In the genomic region with DNA sequence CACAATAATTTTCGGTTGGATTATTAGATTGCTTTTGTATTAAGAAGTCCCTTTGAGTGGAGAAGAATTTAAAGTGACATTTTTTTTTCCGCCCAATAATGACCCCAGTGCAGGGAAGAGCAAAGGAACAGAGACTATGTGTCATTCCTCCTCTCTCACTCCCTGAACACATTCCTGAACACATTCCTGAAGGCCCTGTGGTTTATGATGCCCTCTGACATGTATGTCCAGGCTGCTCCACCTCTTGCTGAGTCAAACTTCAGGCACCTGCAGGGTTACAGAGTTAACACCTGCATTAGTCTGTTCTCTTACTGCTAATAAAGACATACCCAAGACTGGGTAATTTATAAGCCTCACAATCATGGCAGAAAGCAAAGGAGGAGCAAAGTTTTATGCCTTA, we compare ENCODE assay signal across 15 cellular contexts.
DNase-seq lines count a peak whose midpoint lies in the region; ATAC-seq and TF ChIP-seq lines count a peak whose summit lies in the region.
"Had no signal": no experiment of that assay in that cellular context is flagged by ENCODE, and none has a peak within 500 bp of the region (broad histone marks: within the 10 kb centered on the region; RNA-seq: fewer than 3 reads in every experiment).

No MANE protein-coding gene starts in this region.

- no peaks in the 10 kb centered on the region for H4K20me1 ChIP-seq in hepatocyte (ENCODE audit: insufficient read depth, poor library complexity, severe bottlenecking)

- no peaks in the 10 kb centered on the region for H3K9me3 Mint-ChIP-seq in HFFc6
- no peaks in the 10 kb centered on the region for H3K9me3 Mint-ChIP-seq in stimulated activated naive CD8-positive, alpha-beta T cell treated with anti-CD3 and anti-CD28 coated beads, Interleukin-15, amount 100 ng/mL, for 72 hours

- ATAC-seq in stimulated activated naive CD8-positive, alpha-beta T cell treated with anti-CD3 and anti-CD28 coated beads, Interleukin-15, amount 100 ng/mL, for 72 hours = no peak

- H3K36me3 Mint-ChIP-seq in HFFc6 (ENCODE audit: low read depth) = no peaks in the 10 kb centered on the region

- peak overlapping the region; percentile 16; the same call in 1 of the 2 replicates for H3K4me3 Mint-ChIP-seq in HFFc6
- H3K4me3 Mint-ChIP-seq in stimulated activated naive CD8-positive, alpha-beta T cell treated with anti-CD3 and anti-CD28 coated beads, Interleukin-15, amount 100 ng/mL, for 72 hours = no peak overlapping the region

- H3K79me2 ChIP-seq in hepatocyte = no peaks in the 10 kb centered on the region

- H3K27me3 ChIP-seq in hepatocyte = no peaks in the 10 kb centered on the region
- H3K27me3 ChIP-seq: neutrophil, uterus had no signal

- no peaks in the 10 kb centered on the region for H3K9me2 ChIP-seq in hepatocyte (replicated peaks; ENCODE audit: insufficient read depth)

- no peaks in the 10 kb centered on the region for H3K36me3 ChIP-seq in hepatocyte (replicated peaks; ENCODE audit: insufficient read depth, low read depth)
- H3K36me3 ChIP-seq: neutrophil, uterus had no signal

- H3K9me3 ChIP-seq in hepatocyte (ENCODE audit: low read depth) = no peaks in the 10 kb centered on the region
- H3K9me3 ChIP-seq: neutrophil, uterus had no signal

- H3K27ac Mint-ChIP-seq in HFFc6 = no peak overlapping the region; the same call in 1 of the 2 replicates
- no peak overlapping the region for H3K27ac Mint-ChIP-seq in stimulated activated naive CD8-positive, alpha-beta T cell treated with anti-CD3 and anti-CD28 coated beads, Interleukin-15, amount 100 ng/mL, for 72 hours

- no peaks in the 10 kb centered on the region for H3K4me1 ChIP-seq in hepatocyte (ENCODE audit: insufficient read depth)
- H3K4me1 ChIP-seq: uterus had no signal

- no peak for TF ChIP-seq CTCF in HFFc6 (IDR thresholded peaks at IDR 0.05)
- no peak for TF ChIP-seq CTCF in hepatocyte (IDR thresholded peaks at IDR 0.05; ENCODE audit: poor library complexity)

- no peak overlapping the region for H3K27ac ChIP-seq in hepatocyte
- H3K27ac ChIP-seq: neutrophil, uterus had no signal

- WGBS in hepatocyte (ENCODE audit: low lambda C conversion rate, missing lambda C conversion rate) = 43% methylated on average over 2 of the region's 2 CpGs

- DNase-seq in A172 (ENCODE audit: low spot score) (peak; percentile 92), HFFc6 (peak; percentile 75), SW480 (ENCODE audit: low spot score) (peak; percentile 97), hepatocyte (ENCODE audit: low spot score) (peak; percentile 69), SKM-1 (lab: John Stamatoyannopoulos, UW; ENCODE audit: unreplicated experiment) (no peak), NCI-H69 (lab: John Stamatoyannopoulos, UW) (no peak), NCI-H748 (lab: John Stamatoyannopoulos, UW; ENCODE audit: unreplicated experiment) (no peak)
- DNase-seq in stimulated activated naive CD8-positive, alpha-beta T cell treated with anti-CD3 and anti-CD28 coated beads, Interleukin-15, amount 100 ng/mL, for 72 hours = no peak
- DNase-seq: activated naive CD4-positive, alpha-beta T cell treated with anti-CD3 and anti-CD28 coated beads, Interleukin-2, amount 50 U/mL, for 16 hours; KBM-7; kidney; stimulated activated CD8-positive, alpha-beta memory T cell treated with anti-CD3 and anti-CD28 coated beads, Interleukin-4, amount 100 ng/mL, for 48 hours; T-helper 9 cell; uterus had no signal

- no peak overlapping the region for H2AFZ ChIP-seq in hepatocyte

- no peak overlapping the region for H3K4me3 ChIP-seq in hepatocyte
- H3K4me3 ChIP-seq: uterus had no signal

- no peaks in the 10 kb centered on the region for H3K27me3 Mint-ChIP-seq in HFFc6 (ENCODE audit: insufficient read depth)
- H3K27me3 Mint-ChIP-seq in stimulated activated naive CD8-positive, alpha-beta T cell treated with anti-CD3 and anti-CD28 coated beads, Interleukin-15, amount 100 ng/mL, for 72 hours = no peaks in the 10 kb centered on the region

- H3K4me1 Mint-ChIP-seq in HFFc6 (ENCODE audit: low read depth) = peaks cover 59% of the 10 kb centered on the region
- H3K4me1 Mint-ChIP-seq in stimulated activated naive CD8-positive, alpha-beta T cell treated with anti-CD3 and anti-CD28 coated beads, Interleukin-15, amount 100 ng/mL, for 72 hours = no peaks in the 10 kb centered on the region

- no peak overlapping the region for H3K4me2 ChIP-seq in hepatocyte

Comparison
In these comparisons a context has a peak if more than half of its experiments do, and no peak if none do; other contexts are left out.
1. DNase-seq: peak in A172 (single experiment), HFFc6 (single experiment), SW480 (single experiment) and hepatocyte (single experiment); none in SKM-1 (single experiment), NCI-H69 (single experiment), stimulated activated naive CD8-positive, alpha-beta T cell treated with anti-CD3 and anti-CD28 coated beads, Interleukin-15, amount 100 ng/mL, for 72 hours (0 of 2) and NCI-H748 (single experiment).